Comparison of ENCODE assay signal across 1 cellular context in genomic region chr1:240824238-240824637, GRCh38.
TF ChIP-seq lines count a peak whose summit lies in the region.

No MANE protein-coding gene starts in this region.

TF ChIP-seq in H1, 55 proteins besides CTCF, POLR2A, EP300 and RAD21:
- TF ChIP-seq YY1 (IDR thresholded peaks at IDR 0.05; ENCODE audit: low read depth, low read length) (peak; percentile 79), E2F6 (IDR thresholded peaks at IDR 0.05) (no peak), SP1 (IDR thresholded peaks at IDR 0.05; ENCODE audit: low read depth, low read length) (no peak), ZNF274 (IDR thresholded peaks at IDR 0.05; ENCODE audit: borderline replicate concordance, extremely low read depth, low read length) (no peak), POLR2AphosphoS5 (IDR thresholded peaks at IDR 0.05; ENCODE audit: low read depth, low read length) (no peak), TCF12 (IDR thresholded peaks at IDR 0.05; ENCODE audit: low read depth, low read length) (no peak)
- TF ChIP-seq, protein P1, sequence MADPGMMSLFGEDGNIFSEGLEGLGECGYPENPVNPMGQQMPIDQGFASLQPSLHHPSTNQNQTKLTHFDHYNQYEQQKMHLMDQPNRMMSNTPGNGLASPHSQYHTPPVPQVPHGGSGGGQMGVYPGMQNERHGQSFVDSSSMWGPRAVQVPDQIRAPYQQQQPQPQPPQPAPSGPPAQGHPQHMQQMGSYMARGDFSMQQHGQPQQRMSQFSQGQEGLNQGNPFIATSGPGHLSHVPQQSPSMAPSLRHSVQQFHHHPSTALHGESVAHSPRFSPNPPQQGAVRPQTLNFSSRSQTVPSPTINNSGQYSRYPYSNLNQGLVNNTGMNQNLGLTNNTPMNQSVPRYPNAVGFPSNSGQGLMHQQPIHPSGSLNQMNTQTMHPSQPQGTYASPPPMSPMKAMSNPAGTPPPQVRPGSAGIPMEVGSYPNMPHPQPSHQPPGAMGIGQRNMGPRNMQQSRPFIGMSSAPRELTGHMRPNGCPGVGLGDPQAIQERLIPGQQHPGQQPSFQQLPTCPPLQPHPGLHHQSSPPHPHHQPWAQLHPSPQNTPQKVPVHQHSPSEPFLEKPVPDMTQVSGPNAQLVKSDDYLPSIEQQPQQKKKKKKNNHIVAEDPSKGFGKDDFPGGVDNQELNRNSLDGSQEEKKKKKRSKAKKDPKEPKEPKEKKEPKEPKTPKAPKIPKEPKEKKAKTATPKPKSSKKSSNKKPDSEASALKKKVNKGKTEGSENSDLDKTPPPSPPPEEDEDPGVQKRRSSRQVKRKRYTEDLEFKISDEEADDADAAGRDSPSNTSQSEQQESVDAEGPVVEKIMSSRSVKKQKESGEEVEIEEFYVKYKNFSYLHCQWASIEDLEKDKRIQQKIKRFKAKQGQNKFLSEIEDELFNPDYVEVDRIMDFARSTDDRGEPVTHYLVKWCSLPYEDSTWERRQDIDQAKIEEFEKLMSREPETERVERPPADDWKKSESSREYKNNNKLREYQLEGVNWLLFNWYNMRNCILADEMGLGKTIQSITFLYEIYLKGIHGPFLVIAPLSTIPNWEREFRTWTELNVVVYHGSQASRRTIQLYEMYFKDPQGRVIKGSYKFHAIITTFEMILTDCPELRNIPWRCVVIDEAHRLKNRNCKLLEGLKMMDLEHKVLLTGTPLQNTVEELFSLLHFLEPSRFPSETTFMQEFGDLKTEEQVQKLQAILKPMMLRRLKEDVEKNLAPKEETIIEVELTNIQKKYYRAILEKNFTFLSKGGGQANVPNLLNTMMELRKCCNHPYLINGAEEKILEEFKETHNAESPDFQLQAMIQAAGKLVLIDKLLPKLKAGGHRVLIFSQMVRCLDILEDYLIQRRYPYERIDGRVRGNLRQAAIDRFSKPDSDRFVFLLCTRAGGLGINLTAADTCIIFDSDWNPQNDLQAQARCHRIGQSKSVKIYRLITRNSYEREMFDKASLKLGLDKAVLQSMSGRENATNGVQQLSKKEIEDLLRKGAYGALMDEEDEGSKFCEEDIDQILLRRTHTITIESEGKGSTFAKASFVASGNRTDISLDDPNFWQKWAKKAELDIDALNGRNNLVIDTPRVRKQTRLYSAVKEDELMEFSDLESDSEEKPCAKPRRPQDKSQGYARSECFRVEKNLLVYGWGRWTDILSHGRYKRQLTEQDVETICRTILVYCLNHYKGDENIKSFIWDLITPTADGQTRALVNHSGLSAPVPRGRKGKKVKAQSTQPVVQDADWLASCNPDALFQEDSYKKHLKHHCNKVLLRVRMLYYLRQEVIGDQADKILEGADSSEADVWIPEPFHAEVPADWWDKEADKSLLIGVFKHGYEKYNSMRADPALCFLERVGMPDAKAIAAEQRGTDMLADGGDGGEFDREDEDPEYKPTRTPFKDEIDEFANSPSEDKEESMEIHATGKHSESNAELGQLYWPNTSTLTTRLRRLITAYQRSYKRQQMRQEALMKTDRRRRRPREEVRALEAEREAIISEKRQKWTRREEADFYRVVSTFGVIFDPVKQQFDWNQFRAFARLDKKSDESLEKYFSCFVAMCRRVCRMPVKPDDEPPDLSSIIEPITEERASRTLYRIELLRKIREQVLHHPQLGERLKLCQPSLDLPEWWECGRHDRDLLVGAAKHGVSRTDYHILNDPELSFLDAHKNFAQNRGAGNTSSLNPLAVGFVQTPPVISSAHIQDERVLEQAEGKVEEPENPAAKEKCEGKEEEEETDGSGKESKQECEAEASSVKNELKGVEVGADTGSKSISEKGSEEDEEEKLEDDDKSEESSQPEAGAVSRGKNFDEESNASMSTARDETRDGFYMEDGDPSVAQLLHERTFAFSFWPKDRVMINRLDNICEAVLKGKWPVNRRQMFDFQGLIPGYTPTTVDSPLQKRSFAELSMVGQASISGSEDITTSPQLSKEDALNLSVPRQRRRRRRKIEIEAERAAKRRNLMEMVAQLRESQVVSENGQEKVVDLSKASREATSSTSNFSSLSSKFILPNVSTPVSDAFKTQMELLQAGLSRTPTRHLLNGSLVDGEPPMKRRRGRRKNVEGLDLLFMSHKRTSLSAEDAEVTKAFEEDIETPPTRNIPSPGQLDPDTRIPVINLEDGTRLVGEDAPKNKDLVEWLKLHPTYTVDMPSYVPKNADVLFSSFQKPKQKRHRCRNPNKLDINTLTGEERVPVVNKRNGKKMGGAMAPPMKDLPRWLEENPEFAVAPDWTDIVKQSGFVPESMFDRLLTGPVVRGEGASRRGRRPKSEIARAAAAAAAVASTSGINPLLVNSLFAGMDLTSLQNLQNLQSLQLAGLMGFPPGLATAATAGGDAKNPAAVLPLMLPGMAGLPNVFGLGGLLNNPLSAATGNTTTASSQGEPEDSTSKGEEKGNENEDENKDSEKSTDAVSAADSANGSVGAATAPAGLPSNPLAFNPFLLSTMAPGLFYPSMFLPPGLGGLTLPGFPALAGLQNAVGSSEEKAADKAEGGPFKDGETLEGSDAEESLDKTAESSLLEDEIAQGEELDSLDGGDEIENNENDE (IDR thresholded peaks at IDR 0.05; ENCODE audit: insufficient replicate concordance, low read length) = no peak
